Comparison of ENCODE assay signal across 31 cellular contexts in the genomic region with DNA sequence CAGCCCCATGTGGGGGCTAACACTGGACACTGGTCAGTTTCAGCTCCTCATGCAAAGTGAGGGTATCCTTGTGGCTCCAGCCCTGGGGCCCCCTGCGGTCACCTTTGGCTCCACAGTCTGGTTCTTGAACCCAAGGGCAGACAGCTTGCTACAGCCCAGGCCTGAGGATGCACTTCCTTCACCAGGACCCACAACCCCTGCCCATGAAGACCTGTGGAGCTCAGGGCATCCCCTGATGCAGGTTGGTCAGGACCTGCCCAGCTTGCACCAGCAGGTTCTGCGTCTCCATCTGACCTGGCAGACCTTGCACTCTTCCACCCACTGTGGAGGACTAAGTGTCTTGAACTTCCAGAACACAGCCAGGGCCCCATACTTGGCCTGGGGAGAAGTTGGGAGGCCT.
"Had no signal": no experiment of that assay in that cellular context is flagged by ENCODE, and none has a peak within 500 bp of the region (broad histone marks: within the 10 kb centered on the region; RNA-seq: fewer than 3 reads in every experiment).

No MANE protein-coding gene starts in this region.

- H3K27me3 Mint-ChIP-seq: activated CD4-positive, alpha-beta memory T cell treated with anti-CD3 and anti-CD28 coated beads for 36 hours; natural killer cell treated with Interleukin-12 subunit alpha and Interleukin-12 subunit beta and Interleukin-15 and Interleukin-18, amount 100 ng/mL, for 72 hours; progenitor cell of endocrine pancreas; stimulated activated memory B cell treated with anti-CD40 and anti-IgM and Interleukin-4, amounts not matched to agents 10 μg/mL and 1 μg/mL and 100 μg/mL, for 72 hours had no signal

- H3K9me3 ChIP-seq: esophagus muscularis mucosa, thyroid gland, upper lobe of right lung had no signal

- ATAC-seq: foreskin keratinocyte; heart left ventricle; left lobe of liver; lower lobe of right lung; natural killer cell treated with Interleukin-12 subunit alpha and Interleukin-12 subunit beta and Interleukin-15 and Interleukin-18, amount 100 ng/mL, for 72 hours; stimulated activated memory B cell treated with anti-CD40 and anti-IgM and Interleukin-4, amounts not matched to agents 10 μg/mL and 1 μg/mL and 100 μg/mL, for 72 hours; upper lobe of right lung had no signal

- H3K4me3 ChIP-seq: esophagus muscularis mucosa, heart left ventricle, lower lobe of right lung, smooth muscle cell, stomach, thyroid gland, upper lobe of right lung had no signal

- H3K4me2 ChIP-seq: smooth muscle cell had no signal

- H3K9me3 Mint-ChIP-seq: activated CD4-positive, alpha-beta memory T cell treated with anti-CD3 and anti-CD28 coated beads for 36 hours; activated T-helper 1 cell treated with anti-CD3 and anti-CD28 coated beads, Interleukin-12 subunit alpha, Interleukin-12 subunit beta, Interleukin-2, Interleukin-4 antibody, amounts not matched to agents 30 ng/mL and 10 ng/mL and 1 ng/mL, durations not matched to agents 14 hours and 24 hours and 36 hours; immature natural killer cell; natural killer cell treated with Interleukin-12 subunit alpha and Interleukin-12 subunit beta and Interleukin-15 and Interleukin-18, amount 100 ng/mL, for 72 hours; stimulated activated memory B cell treated with anti-CD40 and anti-IgM and Interleukin-4, amounts not matched to agents 10 μg/mL and 1 μg/mL and 100 μg/mL, for 72 hours had no signal

- H3K4me3 Mint-ChIP-seq: activated CD4-positive, alpha-beta memory T cell treated with anti-CD3 and anti-CD28 coated beads for 36 hours; activated T-helper 1 cell treated with anti-CD3 and anti-CD28 coated beads, Interleukin-12 subunit alpha, Interleukin-12 subunit beta, Interleukin-2, Interleukin-4 antibody, amounts not matched to agents 30 ng/mL and 10 ng/mL and 1 ng/mL, durations not matched to agents 14 hours and 24 hours and 36 hours; endodermal cell; immature natural killer cell; natural killer cell treated with Interleukin-12 subunit alpha and Interleukin-12 subunit beta and Interleukin-15 and Interleukin-18, amount 100 ng/mL, for 72 hours; stimulated activated memory B cell treated with anti-CD40 and anti-IgM and Interleukin-4, amounts not matched to agents 10 μg/mL and 1 μg/mL and 100 μg/mL, for 72 hours had no signal

- H3K4me1 ChIP-seq: foreskin keratinocyte had no signal

- H3K27ac Mint-ChIP-seq: activated CD4-positive, alpha-beta memory T cell treated with anti-CD3 and anti-CD28 coated beads for 36 hours; activated T-helper 1 cell treated with anti-CD3 and anti-CD28 coated beads, Interleukin-12 subunit alpha, Interleukin-12 subunit beta, Interleukin-2, Interleukin-4 antibody, amounts not matched to agents 30 ng/mL and 10 ng/mL and 1 ng/mL, durations not matched to agents 14 hours and 24 hours and 36 hours; endodermal cell; immature natural killer cell; natural killer cell treated with Interleukin-12 subunit alpha and Interleukin-12 subunit beta and Interleukin-15 and Interleukin-18, amount 100 ng/mL, for 72 hours; progenitor cell of endocrine pancreas; stimulated activated memory B cell treated with anti-CD40 and anti-IgM and Interleukin-4, amounts not matched to agents 10 μg/mL and 1 μg/mL and 100 μg/mL, for 72 hours had no signal

- H3K36me3 Mint-ChIP-seq: natural killer cell treated with Interleukin-12 subunit alpha and Interleukin-12 subunit beta and Interleukin-15 and Interleukin-18, amount 100 ng/mL, for 72 hours had no signal

- H3K27ac ChIP-seq: brain microvascular endothelial cell, esophagus muscularis mucosa, foreskin keratinocyte, heart left ventricle, lower lobe of right lung, stomach, thyroid gland, upper lobe of right lung, VCaP had no signal

- H3K27me3 ChIP-seq: brain microvascular endothelial cell, esophagus muscularis mucosa, foreskin keratinocyte, heart left ventricle, stomach, thyroid gland, upper lobe of right lung had no signal

- DNase-seq: activated CD4-positive, alpha-beta memory T cell treated with anti-CD3 and anti-CD28 coated beads for 36 hours; activated CD4-positive, alpha-beta T cell treated with anti-CD3 and anti-CD28 coated beads for 4 hours; activated CD8-positive, alpha-beta memory T cell treated with anti-CD3 and anti-CD28 coated beads, Interleukin-2, amount 50 U/mL, for 4 hours; activated effector memory CD4-positive, alpha-beta T cell treated with anti-CD3 and anti-CD28 coated beads, Interleukin-2, amount 50 U/mL, for 16 hours; activated naive CD4-positive, alpha-beta T cell treated with anti-CD3 and anti-CD28 coated beads, Interleukin-2, amount 50 U/mL, for 16 hours; activated T-cell treated with anti-CD3 and anti-CD28 coated beads, Interleukin-2, amount 50 U/mL, for 1 hour; amniotic stem cell; brain microvascular endothelial cell; caudate nucleus; endodermal cell; foreskin keratinocyte; heart left ventricle; hypothalamus; immature natural killer cell; kidney glomerular epithelial cell; lower lobe of right lung; mesendoderm; stimulated activated CD4-positive, alpha-beta T cell treated with anti-CD3 and anti-CD28 coated beads, Interleukin-1b, Interleukin-23, amount 100 ng/mL, for 48 hours; stimulated activated CD4-positive, alpha-beta T cell treated with anti-CD3 and anti-CD28 coated beads, Interleukin-4, amount 100 ng/mL, for 4 hours; stimulated activated CD8-positive, alpha-beta memory T cell treated with anti-CD3 and anti-CD28 coated beads, Interleukin-4, amount 100 ng/mL, for 48 hours; stomach; thyroid gland; upper lobe of right lung had no signal
